24 cellular contexts compared by ENCODE assay signal in genomic region chr4:168203233-168203911, GRCh38.
"Had no signal": no experiment of that assay in that cellular context is flagged by ENCODE, and none has a peak within 500 bp of the region (broad histone marks: within the 10 kb centered on the region; RNA-seq: fewer than 3 reads in every experiment).

No MANE protein-coding gene starts in this region.

- H3K27me3 ChIP-seq: left lung, pancreas, sigmoid colon, spleen, suprapubic skin, tibial artery, uterus had no signal

- H3K4me1 ChIP-seq: left lung, pancreas, prostate gland, sigmoid colon, spleen, suprapubic skin, tibial artery, uterus had no signal

- DNase-seq: hippocampal formation; kidney; left colon; left lung; midbrain; mucosa of descending colon; naive thymus-derived CD4-positive, alpha-beta T cell; pancreas; posterior cingulate gyrus; retina; right cardiac atrium; sigmoid colon; small intestine; spleen; stimulated activated CD4-positive, alpha-beta T cell treated with anti-CD3 and anti-CD28 coated beads, Interleukin-4, amount 100 ng/mL, for 24 hours; stimulated activated naive CD4-positive, alpha-beta T cell; tibial artery; uterus had no signal

- H3K36me3 ChIP-seq: pancreas, prostate gland, sigmoid colon, spleen, suprapubic skin, thoracic aorta, tibial artery, uterus had no signal

- H3K9me3 ChIP-seq: prostate gland had no signal

- FAIRE-seq: kidney, pancreas, small intestine had no signal

- H3K27ac ChIP-seq: left lung, pancreas, prostate gland, sigmoid colon, spleen, suprapubic skin, thoracic aorta, tibial artery, uterus had no signal

- H3K4me3 ChIP-seq: left lung, lung, mucosa of descending colon, pancreas, prostate gland, sigmoid colon, spleen, suprapubic skin, thoracic aorta, tibial artery, uterus had no signal

- ATAC-seq: left colon; left lung; mucosa of descending colon; naive thymus-derived CD4-positive, alpha-beta T cell; natural killer cell treated with Interleukin-12 subunit alpha and Interleukin-12 subunit beta and Interleukin-15 and Interleukin-18, amount 100 ng/mL, for 72 hours; pancreas; right cardiac atrium; stimulated activated effector memory CD8-positive, alpha-beta T cell treated with anti-CD3 and anti-CD28 coated beads, Interleukin-12 subunit alpha, Interleukin-12 subunit beta, amount 100 ng/mL, for 72 hours had no signal
